26 cellular contexts compared by ENCODE assay signal in genomic region chr3:106339551-106339950, GRCh38.
DNase-seq lines count a peak whose midpoint lies in the region; FAIRE-seq and TF ChIP-seq lines count a peak whose summit lies in the region.
"Had no signal": no experiment of that assay in that cellular context is flagged by ENCODE, and none has a peak within 500 bp of the region (broad histone marks: within the 10 kb centered on the region; RNA-seq: fewer than 3 reads in every experiment).

No MANE protein-coding gene starts in this region.

- no peaks in the 10 kb centered on the region for H3K9me3 ChIP-seq in CD4-positive, alpha-beta memory T cell (ENCODE audit: control insufficient read depth in 1 of 2, low read length in 2 of 2)
- H3K9me3 ChIP-seq in BE2C = no peaks in the 10 kb centered on the region
- H3K9me3 ChIP-seq: body of pancreas, gastrocnemius medialis, left lung, right atrium auricular region, SJSA1, thyroid gland had no signal

- peak overlapping the region in 1 of 7 donors; percentile 46 for H3K27ac Mint-ChIP-seq in CD4-positive, alpha-beta memory T cell
- peak overlapping the region; percentile 23 for H3K27ac Mint-ChIP-seq in activated CD4-positive, alpha-beta memory T cell treated with anti-CD3 and anti-CD28 coated beads, Interleukin-2, amount 10 ng/mL, durations not matched to agents 7 days and 5 days
- H3K27ac Mint-ChIP-seq in immature natural killer cell = no peak overlapping the region
- H3K27ac Mint-ChIP-seq: B cell had no signal

- in situ Hi-C loops in brain microvascular endothelial cell (cut with HindIII; ENCODE audit: low pct_ligation_motif_present, low sequenced_read_pairs) = no loop called here

- no peaks in the 10 kb centered on the region for H3K27me3 ChIP-seq in CD4-positive, alpha-beta memory T cell (ENCODE audit: insufficient read depth, low read length)
- H3K27me3 ChIP-seq in brain microvascular endothelial cell (replicated peaks) (no peaks in the 10 kb centered on the region), BE2C (no peaks in the 10 kb centered on the region)
- H3K27me3 ChIP-seq: body of pancreas, gastrocnemius medialis, left lung, right atrium auricular region, SJSA1, thyroid gland had no signal

- H3K36me3 Mint-ChIP-seq in CD4-positive, alpha-beta memory T cell = no peaks in the 10 kb centered on the region
- H3K36me3 Mint-ChIP-seq in activated CD4-positive, alpha-beta memory T cell treated with anti-CD3 and anti-CD28 coated beads, Interleukin-2, amount 10 ng/mL, durations not matched to agents 7 days and 5 days (ENCODE audit: low read depth) = peaks cover 10% of the 10 kb centered on the region
- H3K36me3 Mint-ChIP-seq in immature natural killer cell = peaks cover 0 to 3% (median 0%) of the 10 kb centered on the region in 3 donors

- no peak for DNase-seq in CD4-positive, alpha-beta memory T cell
- DNase-seq in GM12891 (ENCODE audit: insufficient read length, low spot score) (no peak), immature natural killer cell (no peak), NCI-H2029 treated with DMSO at 0.1 percent for 48 hours (lab: John Stamatoyannopoulos, UW) (no peak), brain microvascular endothelial cell (no peak), BE2C (no peak)
- DNase-seq in activated CD4-positive, alpha-beta memory T cell treated with anti-CD3 and anti-CD28 coated beads, Interleukin-2, amount 10 ng/mL, durations not matched to agents 7 days and 5 days = no peak
- DNase-seq: activated CD4-positive, alpha-beta T cell treated with anti-CD3 and anti-CD28 coated beads for 4 hours; activated effector memory CD4-positive, alpha-beta T cell treated with Interleukin-2 at 50 U/mL for 16 hours; body of pancreas; DMS53; gastrocnemius medialis; GF-D8; hippocampal formation; left lung; MV-4-11; naive thymus-derived CD4-positive, alpha-beta T cell; NCI-H1694; NCI-H526; stimulated activated CD4-positive, alpha-beta T cell treated with anti-CD3 and anti-CD28 coated beads, Interleukin-4, amount 100 ng/mL, for 4 hours; stimulated activated naive CD4-positive, alpha-beta T cell treated with Interleukin-2 at 50 U/mL for 16 hours; thyroid gland had no signal

- H3K4me1 Mint-ChIP-seq in CD4-positive, alpha-beta memory T cell = peaks cover 32 to 48% (median 40%) of the 10 kb centered on the region in 4 donors
- H3K4me1 Mint-ChIP-seq in activated CD4-positive, alpha-beta memory T cell treated with anti-CD3 and anti-CD28 coated beads, Interleukin-2, amount 10 ng/mL, durations not matched to agents 7 days and 5 days = peaks cover 47% of the 10 kb centered on the region
- H3K4me1 Mint-ChIP-seq in immature natural killer cell = peaks cover 33 to 50% of the 10 kb centered on the region in 2 donors

- no peaks in the 10 kb centered on the region for H3K36me3 ChIP-seq in CD4-positive, alpha-beta memory T cell (ENCODE audit: insufficient read depth, low read length)
- no peaks in the 10 kb centered on the region for H3K36me3 ChIP-seq in brain microvascular endothelial cell (replicated peaks)
- no peaks in the 10 kb centered on the region for H3K36me3 ChIP-seq in BE2C
- H3K36me3 ChIP-seq: gastrocnemius medialis, left lung, right atrium auricular region, SJSA1, thyroid gland had no signal

- intact Hi-C loops in CD4-positive, alpha-beta memory T cell (cut with micrococcal nuclease) = loop anchor here (5.0 kb wide), 1 partner anchor 162 kb away; no protein-coding TSS in a partner anchor

- peak; percentile 65 for FAIRE-seq in GM12891 (lab: Jason Lieb, UNC)
- FAIRE-seq: GM18507 had no signal

- CTCF ChIA-PET in CD4-positive, alpha-beta memory T cell (lab: Charles Lee; ENCODE audit: partially characterized antibody) = no interaction called here
- CTCF ChIA-PET in activated CD4-positive, alpha-beta memory T cell treated with anti-CD3 and anti-CD28 coated beads, Interleukin-2, amount 10 ng/mL, durations not matched to agents 7 days and 5 days (lab: Charles Lee) = no interaction called here

- H3K9me3 Mint-ChIP-seq in CD4-positive, alpha-beta memory T cell = peaks cover 0 to 3% (median under 1%) of the 10 kb centered on the region in 8 donors
- peaks cover 11% of the 10 kb centered on the region for H3K9me3 Mint-ChIP-seq in activated CD4-positive, alpha-beta memory T cell treated with anti-CD3 and anti-CD28 coated beads, Interleukin-2, amount 10 ng/mL, durations not matched to agents 7 days and 5 days
- H3K9me3 Mint-ChIP-seq in immature natural killer cell = no peaks in the 10 kb centered on the region

- peak overlapping the region in 5 of 8 donors; percentile 49 to 75 (median 69) for H3K4me3 Mint-ChIP-seq in CD4-positive, alpha-beta memory T cell
- no peak overlapping the region for H3K4me3 Mint-ChIP-seq in activated CD4-positive, alpha-beta memory T cell treated with anti-CD3 and anti-CD28 coated beads, Interleukin-2, amount 10 ng/mL, durations not matched to agents 7 days and 5 days
- peak overlapping the region in 4 of 5 donors; percentile 11 to 81 (median 53) for H3K4me3 Mint-ChIP-seq in immature natural killer cell
- H3K4me3 Mint-ChIP-seq: B cell had no signal

- peaks cover 0 to 2% of the 10 kb centered on the region in 2 donors for H3K27me3 Mint-ChIP-seq in CD4-positive, alpha-beta memory T cell
- peaks cover 1% of the 10 kb centered on the region for H3K27me3 Mint-ChIP-seq in activated CD4-positive, alpha-beta memory T cell treated with anti-CD3 and anti-CD28 coated beads, Interleukin-2, amount 10 ng/mL, durations not matched to agents 7 days and 5 days
- H3K27me3 Mint-ChIP-seq in immature natural killer cell (ENCODE audit: low read depth in 3 of 3) = peaks cover 0 to 3% (median 0%) of the 10 kb centered on the region in 3 donors
- H3K27me3 Mint-ChIP-seq: naive thymus-derived CD4-positive, alpha-beta T cell had no signal

- H3K27ac ChIP-seq in CD4-positive, alpha-beta memory T cell (ENCODE audit: low read depth, low read length) = no peak overlapping the region
- no peak overlapping the region for H3K27ac ChIP-seq in brain microvascular endothelial cell
- H3K27ac ChIP-seq: body of pancreas, gastrocnemius medialis, left lung, right atrium auricular region, SJSA1, thyroid gland had no signal

- no peak for TF ChIP-seq POLR2A in GM12891 (IDR thresholded peaks at IDR 0.05; ENCODE audit: low read depth, low read length)

- peaks cover 51% of the 10 kb centered on the region for H3K4me1 ChIP-seq in CD4-positive, alpha-beta memory T cell (ENCODE audit: insufficient read depth, low read length)
- H3K4me1 ChIP-seq in BE2C = peaks cover 12% of the 10 kb centered on the region; the same call in 1 of the 2 replicates
- H3K4me1 ChIP-seq: body of pancreas, left lung, right atrium auricular region, SJSA1, thyroid gland had no signal

- no peak for TF ChIP-seq CTCF in brain microvascular endothelial cell (IDR thresholded peaks at IDR 0.05; ENCODE audit: low read depth, low read length, missing control alignments)
- no peak for TF ChIP-seq CTCF in BE2C (IDR thresholded peaks at IDR 0.05; ENCODE audit: low read depth, low read length)

- POLR2A ChIA-PET in CD4-positive, alpha-beta memory T cell (lab: Charles Lee; ENCODE audit: partially characterized antibody) = no interaction called here
- POLR2A ChIA-PET in activated CD4-positive, alpha-beta memory T cell treated with anti-CD3 and anti-CD28 coated beads, Interleukin-2, amount 10 ng/mL, durations not matched to agents 7 days and 5 days (lab: Charles Lee) = interaction anchor here (1.6 kb wide), 1 partner anchor 43 kb away, joined by 4 read pairs; no protein-coding TSS in a partner anchor

- no peak overlapping the region for H3K4me3 ChIP-seq in CD4-positive, alpha-beta memory T cell (ENCODE audit: low read length in 2 of 2)
- H3K4me3 ChIP-seq in brain microvascular endothelial cell (ENCODE audit: low read depth, low read length) (no peak overlapping the region), BE2C (ENCODE audit: low read depth, low read length) (no peak overlapping the region)
- H3K4me3 ChIP-seq: body of pancreas, gastrocnemius medialis, left lung, right atrium auricular region, SJSA1, thyroid gland had no signal

TF ChIP-seq in GM12891, 5 proteins besides CTCF, POLR2A, EP300 and RAD21:
- TF ChIP-seq TAF1 (IDR thresholded peaks at IDR 0.05; ENCODE audit: low read depth, low read length) = no peak
- no peak for TF ChIP-seq POLR2AphosphoS5 (IDR thresholded peaks at IDR 0.05; ENCODE audit: low read depth, low read length)
- TF ChIP-seq SPI1 (IDR thresholded peaks at IDR 0.05; ENCODE audit: low read depth, low read length) = no peak
- TF ChIP-seq PAX5 (IDR thresholded peaks at IDR 0.05; ENCODE audit: insufficient read depth, low read length, severe bottlenecking) = no peak
- TF ChIP-seq POU2F2 (IDR thresholded peaks at IDR 0.05; ENCODE audit: low read depth, low read length) = no peak
